Comparison of ENCODE assay signal across 16 cellular contexts in genomic region chr17:80882926-80883685, GRCh38.
A peak's percentile ranks its signal among the peaks of the same experiment; 100 is the strongest.
DNase-seq lines count a peak whose midpoint lies in the region; ATAC-seq and FAIRE-seq lines count a peak whose summit lies in the region.
"Had no signal": no experiment of that assay in that cellular context is flagged by ENCODE, and none has a peak within 500 bp of the region (broad histone marks: within the 10 kb centered on the region; RNA-seq: fewer than 3 reads in every experiment).

No MANE protein-coding gene starts in this region.

- POLR2A ChIA-PET in activated CD4-positive, alpha-beta T cell treated with anti-CD3 and anti-CD28 coated beads, Interleukin-2, amount 10 ng/mL, durations not matched to agents 7 days and 5 days (lab: Charles Lee) = no interaction called here
- POLR2A ChIA-PET in activated CD4-positive, alpha-beta T cell treated with anti-CD3 and anti-CD28 coated beads for 36 hours (lab: Charles Lee) = no interaction called here

- peak overlapping the region; percentile 41 for H3K27ac Mint-ChIP-seq in activated CD4-positive, alpha-beta T cell treated with anti-CD3 and anti-CD28 coated beads, Interleukin-2, amount 10 ng/mL, durations not matched to agents 7 days and 5 days
- H3K27ac Mint-ChIP-seq in activated CD4-positive, alpha-beta T cell treated with anti-CD3 and anti-CD28 coated beads for 36 hours = no peak overlapping the region
- H3K27ac Mint-ChIP-seq in stimulated activated naive CD8-positive, alpha-beta T cell treated with anti-CD3 and anti-CD28 coated beads, Interleukin-15, Interleukin-2, amounts not matched to agents 100 ng/mL and 50 ng/mL, for 24 hours = peak overlapping the region; percentile 54
- H3K27ac Mint-ChIP-seq: IgD-negative memory B cell had no signal

- no peak for DNase-seq in activated CD4-positive, alpha-beta T cell treated with anti-CD3 and anti-CD28 coated beads, Interleukin-2, amount 10 ng/mL, durations not matched to agents 7 days and 5 days
- no peak for DNase-seq in activated CD4-positive, alpha-beta T cell treated with anti-CD3 and anti-CD28 coated beads for 36 hours
- no peak for DNase-seq in stimulated activated naive CD8-positive, alpha-beta T cell treated with anti-CD3 and anti-CD28 coated beads, Interleukin-15, Interleukin-2, amounts not matched to agents 100 U/mL and 50 U/mL, for 24 hours
- DNase-seq in mesenteric fat pad (ENCODE audit: low spot score) (peak; percentile 33), NCI-H187 treated with DMSO at 0.1 percent for 48 hours (lab: John Stamatoyannopoulos, UW) (no peak), urothelium cell line (ENCODE audit: low spot score) (no peak)
- DNase-seq: 8988T, COR-L47, DMS53, HCEC 1CT, NCI-H1436 treated with DMSO at 0.1 percent for 48 hours, NCI-H226, NCI-H526 treated with DMSO at 0.1 percent for 48 hours had no signal

- no peaks in the 10 kb centered on the region for H3K27me3 Mint-ChIP-seq in activated CD4-positive, alpha-beta T cell treated with anti-CD3 and anti-CD28 coated beads, Interleukin-2, amount 10 ng/mL, durations not matched to agents 7 days and 5 days
- H3K27me3 Mint-ChIP-seq in activated CD4-positive, alpha-beta T cell treated with anti-CD3 and anti-CD28 coated beads for 36 hours = no peaks in the 10 kb centered on the region
- no peaks in the 10 kb centered on the region for H3K27me3 Mint-ChIP-seq in stimulated activated naive CD8-positive, alpha-beta T cell treated with anti-CD3 and anti-CD28 coated beads, Interleukin-15, Interleukin-2, amounts not matched to agents 100 ng/mL and 50 ng/mL, for 24 hours
- H3K27me3 Mint-ChIP-seq: IgD-negative memory B cell had no signal

- intact Hi-C loops in activated CD4-positive, alpha-beta T cell treated with anti-CD3 and anti-CD28 coated beads for 36 hours (cut with DNase I, micrococcal nuclease) = no loop called here

- no peaks in the 10 kb centered on the region for H3K9me3 Mint-ChIP-seq in activated CD4-positive, alpha-beta T cell treated with anti-CD3 and anti-CD28 coated beads, Interleukin-2, amount 10 ng/mL, durations not matched to agents 7 days and 5 days
- no peaks in the 10 kb centered on the region for H3K9me3 Mint-ChIP-seq in activated CD4-positive, alpha-beta T cell treated with anti-CD3 and anti-CD28 coated beads for 36 hours (ENCODE audit: low read depth)
- no peaks in the 10 kb centered on the region for H3K9me3 Mint-ChIP-seq in stimulated activated naive CD8-positive, alpha-beta T cell treated with anti-CD3 and anti-CD28 coated beads, Interleukin-15, Interleukin-2, amounts not matched to agents 100 ng/mL and 50 ng/mL, for 24 hours
- H3K9me3 Mint-ChIP-seq: IgD-negative memory B cell had no signal

- H3K4me1 Mint-ChIP-seq in activated CD4-positive, alpha-beta T cell treated with anti-CD3 and anti-CD28 coated beads, Interleukin-2, amount 10 ng/mL, durations not matched to agents 7 days and 5 days = peaks cover 36% of the 10 kb centered on the region
- peaks cover 23% of the 10 kb centered on the region for H3K4me1 Mint-ChIP-seq in activated CD4-positive, alpha-beta T cell treated with anti-CD3 and anti-CD28 coated beads for 36 hours
- H3K4me1 Mint-ChIP-seq in stimulated activated naive CD8-positive, alpha-beta T cell treated with anti-CD3 and anti-CD28 coated beads, Interleukin-15, Interleukin-2, amounts not matched to agents 100 ng/mL and 50 ng/mL, for 24 hours (ENCODE audit: low read depth) = peaks cover 27% of the 10 kb centered on the region

- H3K36me3 Mint-ChIP-seq in activated CD4-positive, alpha-beta T cell treated with anti-CD3 and anti-CD28 coated beads, Interleukin-2, amount 10 ng/mL, durations not matched to agents 7 days and 5 days (ENCODE audit: low read depth) = peaks cover 58% of the 10 kb centered on the region
- H3K36me3 Mint-ChIP-seq in activated CD4-positive, alpha-beta T cell treated with anti-CD3 and anti-CD28 coated beads for 36 hours (ENCODE audit: low read depth) = peaks cover 57% of the 10 kb centered on the region
- peaks cover 62% of the 10 kb centered on the region for H3K36me3 Mint-ChIP-seq in stimulated activated naive CD8-positive, alpha-beta T cell treated with anti-CD3 and anti-CD28 coated beads, Interleukin-15, Interleukin-2, amounts not matched to agents 100 ng/mL and 50 ng/mL, for 24 hours (ENCODE audit: low read depth)

- CTCF ChIA-PET in activated CD4-positive, alpha-beta T cell treated with anti-CD3 and anti-CD28 coated beads, Interleukin-2, amount 10 ng/mL, durations not matched to agents 7 days and 5 days (lab: Charles Lee) = interaction anchor here (1.1 to 1.5 kb wide), 3 partner anchors 16 to 87 kb away, joined by 3 read pairs; no protein-coding TSS in a partner anchor
- CTCF ChIA-PET in activated CD4-positive, alpha-beta T cell treated with anti-CD3 and anti-CD28 coated beads for 36 hours (lab: Charles Lee) = no interaction called here

- no peak for ATAC-seq in activated CD4-positive, alpha-beta T cell treated with anti-CD3 and anti-CD28 coated beads for 36 hours
- ATAC-seq in stimulated activated naive CD8-positive, alpha-beta T cell treated with anti-CD3 and anti-CD28 coated beads, Interleukin-15, Interleukin-2, amounts not matched to agents 100 U/mL and 50 U/mL, for 24 hours = no peak
- no peak for ATAC-seq in GM18520 (IDR thresholded peaks at IDR 0.05; ENCODE audit: unreplicated experiment)

- H3K4me3 Mint-ChIP-seq in activated CD4-positive, alpha-beta T cell treated with anti-CD3 and anti-CD28 coated beads, Interleukin-2, amount 10 ng/mL, durations not matched to agents 7 days and 5 days = no peak overlapping the region
- H3K4me3 Mint-ChIP-seq in activated CD4-positive, alpha-beta T cell treated with anti-CD3 and anti-CD28 coated beads for 36 hours = no peak overlapping the region
- no peak overlapping the region for H3K4me3 Mint-ChIP-seq in stimulated activated naive CD8-positive, alpha-beta T cell treated with anti-CD3 and anti-CD28 coated beads, Interleukin-15, Interleukin-2, amounts not matched to agents 100 ng/mL and 50 ng/mL, for 24 hours
- H3K4me3 Mint-ChIP-seq: IgD-negative memory B cell had no signal

- no peak for FAIRE-seq in urothelium cell line (lab: Jason Lieb, UNC)
